ENCODE assay signal across 10 cellular contexts in the genomic region with DNA sequence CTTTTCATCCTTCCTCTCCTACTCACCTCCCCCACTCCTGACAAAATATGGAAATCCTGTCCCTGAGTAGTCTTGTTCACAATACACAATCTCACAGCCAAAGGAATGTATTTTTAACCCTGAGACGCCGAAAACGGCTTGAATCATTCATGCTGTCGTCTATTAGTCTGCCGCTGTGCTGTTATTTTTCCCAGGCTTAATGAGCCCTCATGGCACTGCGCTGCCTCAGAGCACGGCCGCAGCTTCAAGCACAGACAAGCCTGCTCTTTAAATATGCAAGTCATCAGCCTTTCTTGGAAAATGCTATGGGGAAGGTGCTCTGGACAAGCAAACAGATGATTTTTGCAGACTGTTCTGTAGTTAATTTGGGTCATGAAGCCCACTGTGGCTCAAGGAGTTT.
DNase-seq lines count a peak whose midpoint lies in the region; ATAC-seq and TF ChIP-seq lines count a peak whose summit lies in the region.
"Had no signal": no experiment of that assay in that cellular context is flagged by ENCODE, and none has a peak within 500 bp of the region (broad histone marks: within the 10 kb centered on the region; RNA-seq: fewer than 3 reads in every experiment).

No MANE protein-coding gene starts in this region.

- H3K36me3 Mint-ChIP-seq in CD4-positive, alpha-beta T cell (ENCODE audit: low read depth) = peaks cover 13% of the 10 kb centered on the region
- peaks cover 15% of the 10 kb centered on the region for H3K36me3 Mint-ChIP-seq in dendritic cell treated with granulocyte-macrophage colony-stimulating factor and Interleukin-4, amounts not matched to agents 40 ng/mL and 50 ng/mL, for 4 days (ENCODE audit: low read depth)
- H3K36me3 Mint-ChIP-seq in mesothelial cell of epicardium = no peaks in the 10 kb centered on the region

- H3K27ac ChIP-seq in CD4-positive, alpha-beta T cell (ENCODE audit: low read depth, low read length) = no peak overlapping the region
- H3K27ac ChIP-seq in adrenal gland = no peak overlapping the region

- POLR2A ChIA-PET in CD4-positive, alpha-beta T cell (lab: Charles Lee) = no interaction called here

- H3K4me3 ChIP-seq in adrenal gland = no peak overlapping the region

- peaks cover 6% of the 10 kb centered on the region for H3K9me3 ChIP-seq in CD4-positive, alpha-beta T cell (ENCODE audit: control insufficient read depth, low read length)
- H3K9me3 ChIP-seq in adrenal gland (replicated peaks in 1 of 3) = no peaks in the 10 kb centered on the region

- H3K27me3 Mint-ChIP-seq in CD4-positive, alpha-beta T cell = no peaks in the 10 kb centered on the region
- no peaks in the 10 kb centered on the region for H3K27me3 Mint-ChIP-seq in dendritic cell treated with granulocyte-macrophage colony-stimulating factor and Interleukin-4, amounts not matched to agents 40 ng/mL and 50 ng/mL, for 4 days
- no peaks in the 10 kb centered on the region for H3K27me3 Mint-ChIP-seq in mesothelial cell of epicardium (ENCODE audit: low read depth)

- H3K4me3 Mint-ChIP-seq in CD4-positive, alpha-beta T cell = no peak overlapping the region
- H3K4me3 Mint-ChIP-seq in dendritic cell treated with granulocyte-macrophage colony-stimulating factor and Interleukin-4, amounts not matched to agents 40 ng/mL and 50 ng/mL, for 4 days = no peak overlapping the region
- H3K4me3 Mint-ChIP-seq in mesothelial cell of epicardium = peak overlapping the region; percentile 14

- H3K27ac Mint-ChIP-seq in CD4-positive, alpha-beta T cell = peak overlapping the region; percentile 78
- H3K27ac Mint-ChIP-seq in dendritic cell treated with granulocyte-macrophage colony-stimulating factor and Interleukin-4, amounts not matched to agents 40 ng/mL and 50 ng/mL, for 4 days = peak overlapping the region; percentile 4
- peak overlapping the region; percentile 70 for H3K27ac Mint-ChIP-seq in mesothelial cell of epicardium

- ATAC-seq in CD4-positive, alpha-beta T cell (ENCODE audit: poor library complexity) = no peak

- TF ChIP-seq CTCF in CD4-positive, alpha-beta T cell (IDR thresholded peaks at IDR 0.05) = no peak
- no peak for TF ChIP-seq CTCF in mesothelial cell of epicardium (IDR thresholded peaks at IDR 0.05; ENCODE audit: unreplicated experiment)
- no peak for TF ChIP-seq CTCF in adrenal gland (IDR thresholded peaks at IDR 0.05)

- no peaks in the 10 kb centered on the region for H3K36me3 ChIP-seq in adrenal gland (replicated peaks in 1 of 2)

- H3K4me1 Mint-ChIP-seq in CD4-positive, alpha-beta T cell (ENCODE audit: low read depth) = peaks cover 43% of the 10 kb centered on the region
- H3K4me1 Mint-ChIP-seq in dendritic cell treated with granulocyte-macrophage colony-stimulating factor and Interleukin-4, amounts not matched to agents 40 ng/mL and 50 ng/mL, for 4 days (ENCODE audit: low read depth) = peaks cover 10% of the 10 kb centered on the region
- H3K4me1 Mint-ChIP-seq in mesothelial cell of epicardium = peaks cover 34% of the 10 kb centered on the region

- H3K9me3 Mint-ChIP-seq in CD4-positive, alpha-beta T cell = no peaks in the 10 kb centered on the region
- no peaks in the 10 kb centered on the region for H3K9me3 Mint-ChIP-seq in dendritic cell treated with granulocyte-macrophage colony-stimulating factor and Interleukin-4, amounts not matched to agents 40 ng/mL and 50 ng/mL, for 4 days
- no peaks in the 10 kb centered on the region for H3K9me3 Mint-ChIP-seq in mesothelial cell of epicardium

- 32 to 50% (median 42%) methylated on average over 8 of the region's 8 CpGs for WGBS in adrenal gland, 4 donors

- no peak for DNase-seq in CD4-positive, alpha-beta T cell
- peak; percentile 85 for DNase-seq in NCI-H1694 treated with DMSO at 0.1 percent for 48 hours (lab: John Stamatoyannopoulos, UW)
- DNase-seq in mesothelial cell of epicardium (ENCODE audit: low spot score in 2 of 2, unreplicated experiment in 2 of 2) = no peak
- no peak for DNase-seq in MV-4-11 (lab: John Stamatoyannopoulos, UW)
- no peak for DNase-seq in GM03348 (ENCODE audit: low spot score)
- no peak for DNase-seq in NK-92 treated with Interleukin-12 subunit alpha and Interleukin-12 subunit beta, amount 100 ng/mL, for 24 hours (lab: John Stamatoyannopoulos, UW)
- no peak for DNase-seq in adrenal gland
- DNase-seq: activated naive CD4-positive, alpha-beta T cell treated with anti-CD3 and anti-CD28 coated beads, Interleukin-2, amount 50 U/mL, for 16 hours; NCI-H1092 had no signal

- TF ChIP-seq POLR2A in adrenal gland (IDR thresholded peaks at IDR 0.05) = no peak

- H3K4me1 ChIP-seq in adrenal gland (replicated peaks in 1 of 2) = peaks cover 0 to 2% of the 10 kb centered on the region in 2 donors

- CTCF ChIA-PET in CD4-positive, alpha-beta T cell (lab: Charles Lee) = no interaction called here

- intact Hi-C loops in CD4-positive, alpha-beta T cell (cut with DNase I, micrococcal nuclease) = no loop called here
- intact Hi-C loops in dendritic cell treated with granulocyte-macrophage colony-stimulating factor and Interleukin-4, amounts not matched to agents 40 ng/mL and 50 ng/mL, for 4 days (cut with micrococcal nuclease) = no loop called here
- intact Hi-C loops in adrenal gland (cut with DNase I) = no loop called here

- H3K27me3 ChIP-seq in CD4-positive, alpha-beta T cell (ENCODE audit: control insufficient read depth, insufficient read depth, low read length) = no peaks in the 10 kb centered on the region
- no peaks in the 10 kb centered on the region for H3K27me3 ChIP-seq in adrenal gland

Comparison
In these comparisons a context has a peak if more than half of its experiments do, and no peak if none do; other contexts are left out.
1. H3K27ac Mint-ChIP-seq: peak in every context shown above with its lines; median percentile 78 in CD4-positive, alpha-beta T cell; 70 in mesothelial cell of epicardium; 4 in dendritic cell treated with granulocyte-macrophage colony-stimulating factor and Interleukin-4, amounts not matched to agents 40 ng/mL and 50 ng/mL, for 4 days.